Comparison of ENCODE assay signal across 2 cellular contexts in genomic region chr3:186511702-186512101, GRCh38.
TF ChIP-seq lines count a peak whose summit lies in the region.

No MANE protein-coding gene starts in this region.

TF ChIP-seq in Ishikawa, 13 proteins besides CTCF, POLR2A, EP300 and RAD21 (continued from another document):
- peak; percentile 73 for TF ChIP-seq REST (IDR thresholded peaks at IDR 0.05; ENCODE audit: low read depth)

TF ChIP-seq in GM23338, 12 proteins besides CTCF, POLR2A, EP300 and RAD21:
- TF ChIP-seq REST (IDR thresholded peaks at IDR 0.05; ENCODE audit: unreplicated experiment) (no peak), ZNF114 (CRISPR knock-in tag; IDR thresholded peaks at IDR 0.05) (no peak), ZNF462 (CRISPR knock-in tag; IDR thresholded peaks at IDR 0.05) (no peak), ETS1 (IDR thresholded peaks at IDR 0.05) (no peak), JUNB (IDR thresholded peaks at IDR 0.05; ENCODE audit: unreplicated experiment) (no peak), ZNF331 (CRISPR knock-in tag; IDR thresholded peaks at IDR 0.05; ENCODE audit: low read depth) (no peak), NANOG (IDR thresholded peaks at IDR 0.05; ENCODE audit: borderline replicate concordance) (no peak), STAT1 (IDR thresholded peaks at IDR 0.05; ENCODE audit: unreplicated experiment) (no peak), EZH2 (IDR thresholded peaks at IDR 0.05; ENCODE audit: low read depth, unreplicated experiment) (no peak), EZH2phosphoT487 (IDR thresholded peaks at IDR 0.05; ENCODE audit: unreplicated experiment) (no peak), POLR2AphosphoS5 (IDR thresholded peaks at IDR 0.05; ENCODE audit: low read depth) (no peak), CREB1 (CRISPR knock-in tag; IDR thresholded peaks at IDR 0.05; ENCODE audit: low read depth) (no peak)
